20 cellular contexts compared by ENCODE assay signal in the genomic region with DNA sequence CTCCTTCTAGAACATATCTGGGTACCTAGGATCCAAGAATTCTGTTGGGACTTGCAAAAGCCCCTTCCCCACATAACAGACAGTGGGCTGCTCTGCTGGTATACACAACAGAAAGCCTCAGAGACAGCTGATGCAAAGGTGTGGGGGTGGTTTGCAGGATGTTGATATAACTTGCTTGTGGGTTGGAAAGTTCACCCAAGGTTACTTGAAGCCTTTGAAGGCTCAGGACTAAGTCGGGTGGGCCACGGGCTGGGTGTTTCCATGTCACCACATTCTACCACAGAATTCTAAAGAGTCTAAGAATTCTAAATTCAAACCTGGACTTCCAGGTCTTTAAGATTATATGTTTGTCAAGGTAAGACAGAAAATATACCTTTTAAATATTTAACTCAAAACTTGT. TPM values are rescaled to one million over a fixed set of nuclear protein-coding genes. Genes with fewer than 3 reads are reported as not detected.
DNase-seq lines count a peak whose midpoint lies in the region; ATAC-seq lines count a peak whose summit lies in the region.
"Had no signal": no experiment of that assay in that cellular context is flagged by ENCODE, and none has a peak within 500 bp of the region (broad histone marks: within the 10 kb centered on the region; RNA-seq: fewer than 3 reads in every experiment).

No MANE protein-coding gene starts in this region.

- ATAC-seq in activated CD4-positive, alpha-beta T cell treated with anti-CD3 and anti-CD28 coated beads for 36 hours = peak; percentile 61
- peak; percentile 80 for ATAC-seq in activated naive CD8-positive, alpha-beta T cell treated with anti-CD3 and anti-CD28 coated beads, Interleukin-2, amount 50 U/mL, for 24 hours
- peak; percentile 83 for ATAC-seq in stimulated activated naive CD8-positive, alpha-beta T cell treated with anti-CD3 and anti-CD28 coated beads, Interleukin-15, amount 100 ng/mL, for 72 hours

- peaks cover 37% of the 10 kb centered on the region for H3K4me1 Mint-ChIP-seq in activated CD4-positive, alpha-beta T cell treated with anti-CD3 and anti-CD28 coated beads for 36 hours
- H3K4me1 Mint-ChIP-seq in activated naive CD8-positive, alpha-beta T cell treated with anti-CD3 and anti-CD28 coated beads, Interleukin-2, amount 50 U/mL, for 24 hours = peaks cover 54% of the 10 kb centered on the region
- peaks cover 61% of the 10 kb centered on the region for H3K4me1 Mint-ChIP-seq in stimulated activated naive CD8-positive, alpha-beta T cell treated with anti-CD3 and anti-CD28 coated beads, Interleukin-15, amount 100 ng/mL, for 72 hours

- no peak overlapping the region for H3K4me3 Mint-ChIP-seq in activated CD4-positive, alpha-beta T cell treated with anti-CD3 and anti-CD28 coated beads for 36 hours
- H3K4me3 Mint-ChIP-seq in activated naive CD8-positive, alpha-beta T cell treated with anti-CD3 and anti-CD28 coated beads, Interleukin-2, amount 50 U/mL, for 24 hours = no peak overlapping the region
- H3K4me3 Mint-ChIP-seq in stimulated activated naive CD8-positive, alpha-beta T cell treated with anti-CD3 and anti-CD28 coated beads, Interleukin-15, amount 100 ng/mL, for 72 hours = no peak overlapping the region
- H3K4me3 Mint-ChIP-seq: HFFc6 had no signal

- H3K27ac Mint-ChIP-seq in activated CD4-positive, alpha-beta T cell treated with anti-CD3 and anti-CD28 coated beads for 36 hours = no peak overlapping the region
- no peak overlapping the region for H3K27ac Mint-ChIP-seq in activated naive CD8-positive, alpha-beta T cell treated with anti-CD3 and anti-CD28 coated beads, Interleukin-2, amount 50 U/mL, for 24 hours
- peak overlapping the region in 1 of 2 donors; percentile 34 for H3K27ac Mint-ChIP-seq in stimulated activated naive CD8-positive, alpha-beta T cell treated with anti-CD3 and anti-CD28 coated beads, Interleukin-15, amount 100 ng/mL, for 72 hours
- H3K27ac Mint-ChIP-seq: CD4-positive, alpha-beta memory T cell; HFFc6 had no signal

- H3K27me3 Mint-ChIP-seq in activated CD4-positive, alpha-beta T cell treated with anti-CD3 and anti-CD28 coated beads for 36 hours = peaks cover 7% of the 10 kb centered on the region
- peaks cover 8% of the 10 kb centered on the region for H3K27me3 Mint-ChIP-seq in activated naive CD8-positive, alpha-beta T cell treated with anti-CD3 and anti-CD28 coated beads, Interleukin-2, amount 50 U/mL, for 24 hours
- H3K27me3 Mint-ChIP-seq in stimulated activated naive CD8-positive, alpha-beta T cell treated with anti-CD3 and anti-CD28 coated beads, Interleukin-15, amount 100 ng/mL, for 72 hours = peaks cover 2% of the 10 kb centered on the region

- H3K4me3 ChIP-seq in SJCRH30 = no peak overlapping the region

- peak; percentile 33 for DNase-seq in activated CD4-positive, alpha-beta T cell treated with anti-CD3 and anti-CD28 coated beads for 36 hours
- no peak for DNase-seq in activated CD4-positive, alpha-beta T cell treated with anti-CD3 and anti-CD28 coated beads, Interleukin-2, amount 50 U/mL, for 4 hours
- DNase-seq in stimulated activated naive CD4-positive, alpha-beta T cell (lab: John Stamatoyannopoulos, UW) = peak in 4 of 6 experiments; percentile 23 to 78 (median 66)
- DNase-seq in stimulated activated naive CD4-positive, alpha-beta T cell treated with Interleukin-2 at 50 U/mL for 16 hours (lab: John Stamatoyannopoulos, UW) = no peak
- DNase-seq in activated naive CD8-positive, alpha-beta T cell treated with anti-CD3 and anti-CD28 coated beads, Interleukin-2, amount 50 U/mL, for 24 hours = peak; percentile 28
- DNase-seq in stimulated activated naive CD8-positive, alpha-beta T cell treated with anti-CD3 and anti-CD28 coated beads, Interleukin-15, amount 100 ng/mL, for 72 hours = peak; percentile 22 to 38
- DNase-seq in NCI-H1092 treated with DMSO at 0.1 percent for 48 hours (lab: John Stamatoyannopoulos, UW) (no peak), SJCRH30 (no peak)
- DNase-seq: 8988T; BE2C; CD4-positive, alpha-beta memory T cell; GDM1; HFFc6; Karpas-422; NCI-H1105 treated with DMSO at 0.1 percent for 48 hours; NCI-H187; NCI-H226; NCI-H526; SHP77 had no signal

- no peaks in the 10 kb centered on the region for H3K4me1 ChIP-seq in SJCRH30

- H3K9me3 Mint-ChIP-seq in activated CD4-positive, alpha-beta T cell treated with anti-CD3 and anti-CD28 coated beads for 36 hours (ENCODE audit: low read depth) = no peaks in the 10 kb centered on the region
- H3K9me3 Mint-ChIP-seq in activated naive CD8-positive, alpha-beta T cell treated with anti-CD3 and anti-CD28 coated beads, Interleukin-2, amount 50 U/mL, for 24 hours = no peaks in the 10 kb centered on the region
- no peaks in the 10 kb centered on the region for H3K9me3 Mint-ChIP-seq in stimulated activated naive CD8-positive, alpha-beta T cell treated with anti-CD3 and anti-CD28 coated beads, Interleukin-15, amount 100 ng/mL, for 72 hours
- H3K9me3 Mint-ChIP-seq: CD4-positive, alpha-beta memory T cell; HFFc6 had no signal

- CTCF ChIA-PET in activated CD4-positive, alpha-beta T cell treated with anti-CD3 and anti-CD28 coated beads for 36 hours (lab: Charles Lee) = no interaction called here

- no peaks in the 10 kb centered on the region for H3K9me3 ChIP-seq in SJCRH30 (replicated peaks)
- H3K9me3 ChIP-seq: BE2C had no signal

- no peak overlapping the region for H3K27ac ChIP-seq in SJCRH30

- no peaks in the 10 kb centered on the region for H3K36me3 Mint-ChIP-seq in activated CD4-positive, alpha-beta T cell treated with anti-CD3 and anti-CD28 coated beads for 36 hours (ENCODE audit: low read depth)
- H3K36me3 Mint-ChIP-seq in activated naive CD8-positive, alpha-beta T cell treated with anti-CD3 and anti-CD28 coated beads, Interleukin-2, amount 50 U/mL, for 24 hours (ENCODE audit: low read depth) = no peaks in the 10 kb centered on the region
- H3K36me3 Mint-ChIP-seq: CD4-positive, alpha-beta memory T cell had no signal

- H3K36me3 ChIP-seq in SJCRH30 = no peaks in the 10 kb centered on the region
- H3K36me3 ChIP-seq: BE2C had no signal

- POLR2A ChIA-PET in activated CD4-positive, alpha-beta T cell treated with anti-CD3 and anti-CD28 coated beads for 36 hours (lab: Charles Lee) = no interaction called here

- H3K27me3 ChIP-seq in SJCRH30 = no peaks in the 10 kb centered on the region
- H3K27me3 ChIP-seq: BE2C had no signal

- intact Hi-C loops in activated CD4-positive, alpha-beta T cell treated with anti-CD3 and anti-CD28 coated beads for 36 hours (cut with DNase I, micrococcal nuclease) = no loop called here

RNA-seq across cellular contexts. Expression of gene NRCAM, which starts 7.4 kb away (rescaled TPM):
- total RNA-seq in activated CD4-positive, alpha-beta T cell treated with anti-CD3 and anti-CD28 coated beads for 36 hours = 1 to 10 TPM in 1 of 2 experiments, under 1 TPM in 1; 0.60 to 1.0 TPM
- 28.5 and 30.8 TPM in 2 replicates for total RNA-seq in SJCRH30 (2014; rRNA removed; shearing (Covaris generic))
- total RNA-seq: OCI-LY7 had no signal

Comparison
In these comparisons a context has a peak if more than half of its experiments do, and no peak if none do; other contexts are left out.
1. DNase-seq: peak in activated CD4-positive, alpha-beta T cell treated with anti-CD3 and anti-CD28 coated beads for 36 hours (single experiment), stimulated activated naive CD4-positive, alpha-beta T cell (4 of 6), activated naive CD8-positive, alpha-beta T cell treated with anti-CD3 and anti-CD28 coated beads, Interleukin-2, amount 50 U/mL, for 24 hours (single experiment) and stimulated activated naive CD8-positive, alpha-beta T cell treated with anti-CD3 and anti-CD28 coated beads, Interleukin-15, amount 100 ng/mL, for 72 hours (2 of 2); none in activated CD4-positive, alpha-beta T cell treated with anti-CD3 and anti-CD28 coated beads, Interleukin-2, amount 50 U/mL, for 4 hours (0 of 2), stimulated activated naive CD4-positive, alpha-beta T cell treated with Interleukin-2 at 50 U/mL for 16 hours (single experiment), NCI-H1092 treated with DMSO at 0.1 percent for 48 hours (single experiment) and SJCRH30 (0 of 2).
2. RNA of gene NRCAM, which starts 7.4 kb away (total RNA-seq): 28.5 to 30.8 TPM in SJCRH30; 0.60 to 1.0 TPM in activated CD4-positive, alpha-beta T cell treated with anti-CD3 and anti-CD28 coated beads for 36 hours; every median in the first group is over 10 times any median in the second.
3. Peak in every context shown above with its lines, with median percentiles within 50 percentile points of each other: ATAC-seq.